In genomic region chr19:382578-382977, GRCh38 we compare ENCODE assay signal across 8 cellular contexts. TPM values are rescaled to one million over a fixed set of nuclear protein-coding genes. Genes with fewer than 3 reads are reported as not detected.
A peak's percentile ranks its signal among the peaks of the same experiment; 100 is the strongest.
DNase-seq lines count a peak whose midpoint lies in the region; ATAC-seq, FAIRE-seq and TF ChIP-seq lines count a peak whose summit lies in the region.
"Not testable (repeated sequence)": the region's sequence is repeated elsewhere in the genome, so short reads cannot be mapped to it uniquely, and the experiment has no call there.

No MANE protein-coding gene starts in this region.

- H3K27ac Mint-ChIP-seq in activated naive CD4-positive, alpha-beta T cell treated with anti-CD3 and anti-CD28 coated beads, Interleukin-2, amount 50 U/mL, for 72 hours = peak overlapping the region in 1 of 2 donors; percentile 17

- H3K36me3 Mint-ChIP-seq in activated naive CD4-positive, alpha-beta T cell treated with anti-CD3 and anti-CD28 coated beads, Interleukin-2, amount 50 U/mL, for 72 hours = peaks cover 0 to 12% of the 10 kb centered on the region in 2 donors

- peak; percentile 61 for FAIRE-seq in GM12892 (lab: Jason Lieb, UNC)

- POLR2A ChIA-PET in BJ (lab: Charles Lee) = not testable (repeated sequence)

- CTCF ChIA-PET in BJ (lab: Yijun Ruan, JAX) = not testable (repeated sequence)

- H3K36me3 ChIP-seq in BJ (ENCODE audit: control insufficient read depth, insufficient read depth, low read length) = not testable (repeated sequence)

- not testable (repeated sequence) for TF ChIP-seq CTCF in BJ (IDR thresholded peaks at IDR 0.05; ENCODE audit: insufficient read depth, low read depth, low read length)

- H3K9me3 Mint-ChIP-seq in activated naive CD4-positive, alpha-beta T cell treated with anti-CD3 and anti-CD28 coated beads, Interleukin-2, amount 50 U/mL, for 72 hours = not testable (repeated sequence)

- DNase-seq in BJ (ENCODE audit: low read depth) (peak; percentile 60), LHCN-M2 (ENCODE audit: low read depth) (peak; percentile 78), NOMO-1 treated with dmso at 0.1 percent for 144 hours (lab: John Stamatoyannopoulos, UW; ENCODE audit: unreplicated experiment) (peak; percentile 36), fibroblast of peridontal ligament (ENCODE audit: extremely low read depth) (peak; percentile 10)
- not testable (repeated sequence) for DNase-seq in GM12892 (ENCODE audit: insufficient read length)
- peak in 1 of 2 donors; percentile 49 for DNase-seq in activated naive CD4-positive, alpha-beta T cell treated with anti-CD3 and anti-CD28 coated beads, Interleukin-2, amount 50 U/mL, for 72 hours (ENCODE audit: low spot score in 2 of 2)
- DNase-seq in stimulated activated CD4-positive, alpha-beta T cell treated with anti-CD3 and anti-CD28 coated beads, Interleukin-1b, Interleukin-23, amount 100 ng/mL, for 48 hours = peak; percentile 62

- H3K4me3 ChIP-seq in BJ (ENCODE audit: low read depth, low read length) = not testable (repeated sequence)

- peak; percentile 99 for ATAC-seq in activated CD4-positive, CD25-positive, alpha-beta regulatory T cell treated with anti-CD3 and anti-CD28 coated beads, Interleukin-2, amount 50 U/mL, for 24 hours
- peak; percentile 85 to 96 for ATAC-seq in activated naive CD4-positive, alpha-beta T cell treated with anti-CD3 and anti-CD28 coated beads, Interleukin-2, amount 50 U/mL, for 72 hours

- not testable (repeated sequence) for TF ChIP-seq POLR2A in GM12892 (IDR thresholded peaks at IDR 0.05; ENCODE audit: low read depth, low read length)

- not testable (repeated sequence) for H3K27me3 ChIP-seq in BJ (ENCODE audit: control insufficient read depth, insufficient read depth, low read length)

RNA-seq across cellular contexts. Expression of gene C2CD4C, which starts 26.4 kb away (rescaled TPM):
- polyA plus RNA-seq in BJ (2011; rRNA removed) = 0.04 and 0.07 TPM in 2 replicates
- polyA minus RNA-seq in BJ (2011; rRNA and poly(A)+ RNA removed) = 0.05 TPM in 1 of 2 replicates, not detected in the other
- not detected for polyA plus RNA-seq in GM12892 (2012; ENCODE audit: missing spikeins)
- 0.29 and 0.32 TPM in 2 replicates for total RNA-seq in LHCN-M2 (2014; rRNA removed)
- 0.15 TPM for polyA plus RNA-seq in LHCN-M2 (2012)
- under 1 TPM in 1 of 2 donors, not detected in 1; 0.54 TPM for total RNA-seq in activated naive CD4-positive, alpha-beta T cell treated with anti-CD3 and anti-CD28 coated beads, Interleukin-2, amount 50 U/mL, for 72 hours

RNA-seq across cellular contexts. Expression of gene MIER2, which starts 38.0 kb away (rescaled TPM):
- 14.8 and 16.2 TPM in 2 replicates for polyA plus RNA-seq in BJ (2011; rRNA removed)
- 50.6 and 55.4 TPM in 2 replicates for polyA minus RNA-seq in BJ (2011; rRNA and poly(A)+ RNA removed)
- polyA plus RNA-seq in GM12892 (2012; ENCODE audit: missing spikeins) = 9.4 TPM
- total RNA-seq in LHCN-M2 (2014; rRNA removed) = 16.5 and 20.1 TPM in 2 replicates
- polyA plus RNA-seq in LHCN-M2 (2012) = 26.7 TPM
- 10 to 100 TPM; 22.8 to 34.3 TPM for total RNA-seq in activated naive CD4-positive, alpha-beta T cell treated with anti-CD3 and anti-CD28 coated beads, Interleukin-2, amount 50 U/mL, for 72 hours
